In the genomic region with DNA sequence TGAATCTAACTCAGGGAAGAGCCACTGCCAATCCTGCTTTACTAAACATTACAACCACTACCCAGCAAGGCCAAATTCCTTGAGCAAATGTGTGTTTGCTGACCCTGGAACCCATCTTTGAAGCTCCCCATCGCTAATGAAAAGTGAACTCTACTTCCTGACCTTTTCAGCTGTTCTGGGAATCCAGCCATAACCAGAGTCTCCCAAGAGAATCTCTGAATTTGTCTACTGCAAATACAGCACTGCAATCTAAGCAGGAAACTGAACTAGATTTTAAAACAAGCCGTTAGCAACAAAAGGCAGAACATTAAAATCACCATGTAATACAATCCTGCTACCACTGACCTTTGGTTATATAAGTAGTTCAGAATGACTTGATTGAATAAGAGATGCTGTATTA, we compare ENCODE assay signal across 1 cellular context.
TF ChIP-seq lines count a peak whose summit lies in the region.

No MANE protein-coding gene starts in this region.

TF ChIP-seq in HepG2, 621 proteins besides CTCF, POLR2A, EP300 and RAD21 (continued from another document and continues in another):
- TF ChIP-seq, protein P1, sequence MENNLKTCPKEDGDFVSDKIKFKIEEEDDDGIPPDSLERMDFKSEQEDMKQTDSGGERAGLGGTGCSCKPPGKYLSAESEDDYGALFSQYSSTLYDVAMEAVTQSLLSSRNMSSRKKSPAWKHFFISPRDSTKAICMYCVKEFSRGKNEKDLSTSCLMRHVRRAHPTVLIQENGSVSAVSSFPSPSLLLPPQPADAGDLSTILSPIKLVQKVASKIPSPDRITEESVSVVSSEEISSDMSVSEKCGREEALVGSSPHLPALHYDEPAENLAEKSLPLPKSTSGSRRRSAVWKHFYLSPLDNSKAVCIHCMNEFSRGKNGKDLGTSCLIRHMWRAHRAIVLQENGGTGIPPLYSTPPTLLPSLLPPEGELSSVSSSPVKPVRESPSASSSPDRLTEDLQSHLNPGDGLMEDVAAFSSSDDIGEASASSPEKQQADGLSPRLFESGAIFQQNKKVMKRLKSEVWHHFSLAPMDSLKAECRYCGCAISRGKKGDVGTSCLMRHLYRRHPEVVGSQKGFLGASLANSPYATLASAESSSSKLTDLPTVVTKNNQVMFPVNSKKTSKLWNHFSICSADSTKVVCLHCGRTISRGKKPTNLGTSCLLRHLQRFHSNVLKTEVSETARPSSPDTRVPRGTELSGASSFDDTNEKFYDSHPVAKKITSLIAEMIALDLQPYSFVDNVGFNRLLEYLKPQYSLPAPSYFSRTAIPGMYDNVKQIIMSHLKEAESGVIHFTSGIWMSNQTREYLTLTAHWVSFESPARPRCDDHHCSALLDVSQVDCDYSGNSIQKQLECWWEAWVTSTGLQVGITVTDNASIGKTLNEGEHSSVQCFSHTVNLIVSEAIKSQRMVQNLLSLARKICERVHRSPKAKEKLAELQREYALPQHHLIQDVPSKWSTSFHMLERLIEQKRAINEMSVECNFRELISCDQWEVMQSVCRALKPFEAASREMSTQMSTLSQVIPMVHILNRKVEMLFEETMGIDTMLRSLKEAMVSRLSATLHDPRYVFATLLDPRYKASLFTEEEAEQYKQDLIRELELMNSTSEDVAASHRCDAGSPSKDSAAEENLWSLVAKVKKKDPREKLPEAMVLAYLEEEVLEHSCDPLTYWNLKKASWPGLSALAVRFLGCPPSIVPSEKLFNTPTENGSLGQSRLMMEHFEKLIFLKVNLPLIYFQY (CRISPR knock-in tag; IDR thresholded peaks at IDR 0.05; ENCODE audit: borderline replicate concordance): 0 out of 2 replicates have a peak, but pooled peaks have one; percentile 16
- TF ChIP-seq KAT8 (CRISPR knock-in tag; IDR thresholded peaks at IDR 0.05) (0 out of 2 replicates have a peak, but pooled peaks have one; percentile 34), TCF7 (IDR thresholded peaks at IDR 0.05; ENCODE audit: low read depth) (peak; percentile 77), ZNF232 (CRISPR knock-in tag; IDR thresholded peaks at IDR 0.05; ENCODE audit: borderline replicate concordance) (no peak), THYN1 (CRISPR knock-in tag; IDR thresholded peaks at IDR 0.05; ENCODE audit: borderline replicate concordance, low read depth) (no peak), PPARG (CRISPR knock-in tag; conservative IDR thresholded peaks at IDR 0.05) (peak; percentile 46; the same call in 1 of the 2 replicates), DMTF1 (CRISPR knock-in tag; IDR thresholded peaks at IDR 0.05) (no peak), SOX13 (IDR thresholded peaks at IDR 0.05) (no peak), SOX13 (CRISPR knock-in tag; conservative IDR thresholded peaks at IDR 0.05 in 1 of 2, IDR thresholded peaks at IDR 0.05 in 1 of 2) (peak in 1 of 2 experiments; percentile 80; a peak in 2 of 4 replicates), ZNF546 (CRISPR knock-in tag; conservative IDR thresholded peaks at IDR 0.05) (no peak), ZNF430 (CRISPR knock-in tag; IDR thresholded peaks at IDR 0.05) (no peak), HDAC1 (CRISPR knock-in tag; IDR thresholded peaks at IDR 0.05) (peak; percentile 55), ZNF121 (CRISPR knock-in tag; IDR thresholded peaks at IDR 0.05) (no peak), ZNF609 (CRISPR knock-in tag; IDR thresholded peaks at IDR 0.05; ENCODE audit: borderline replicate concordance) (peak; percentile 56; the same call in 1 of the 2 replicates), CSRNP2 (CRISPR knock-in tag; conservative IDR thresholded peaks at IDR 0.05; ENCODE audit: low read depth) (no peak), NFRKB (IDR thresholded peaks at IDR 0.05) (no peak), NKX3-1 (CRISPR knock-in tag; IDR thresholded peaks at IDR 0.05) (no peak), SALL2 (CRISPR knock-in tag; IDR thresholded peaks at IDR 0.05) (no peak), PLRG1 (conservative IDR thresholded peaks at IDR 0.05) (no peak), ZMYM3 (CRISPR knock-in tag; IDR thresholded peaks at IDR 0.05) (no peak), HDAC2 (CRISPR knock-in tag; IDR thresholded peaks at IDR 0.05) (peak; percentile 83), TBL1XR1 (IDR thresholded peaks at IDR 0.05; ENCODE audit: borderline replicate concordance, low read length, partially characterized antibody) (peak; percentile 34), MYC (CRISPR knock-in tag; IDR thresholded peaks at IDR 0.05; ENCODE audit: borderline replicate concordance) (no peak), SOX6 (IDR thresholded peaks at IDR 0.05) (no peak), SOX6 (CRISPR knock-in tag; IDR thresholded peaks at IDR 0.05) (peak; percentile 60), ZBTB38 (CRISPR knock-in tag; IDR thresholded peaks at IDR 0.05) (no peak), ARID5B (CRISPR knock-in tag; IDR thresholded peaks at IDR 0.05) (peak; percentile 90), KMT2B (CRISPR knock-in tag; IDR thresholded peaks at IDR 0.05) (0 out of 2 replicates have a peak, but pooled peaks have one; percentile 27), MED1 (CRISPR knock-in tag; IDR thresholded peaks at IDR 0.05) (peak; percentile 59; the same call in 1 of the 2 replicates), RCOR2 (CRISPR knock-in tag; IDR thresholded peaks at IDR 0.05) (peak; percentile 69; the same call in 1 of the 2 replicates), CBX5 (CRISPR knock-in tag; IDR thresholded peaks at IDR 0.05; ENCODE audit: borderline replicate concordance) (peak; percentile 24; the same call in 1 of the 2 replicates), STAG1 (CRISPR knock-in tag; IDR thresholded peaks at IDR 0.05) (peak; percentile 22; the same call in 1 of the 2 replicates)
- TF ChIP-seq, protein P2, sequence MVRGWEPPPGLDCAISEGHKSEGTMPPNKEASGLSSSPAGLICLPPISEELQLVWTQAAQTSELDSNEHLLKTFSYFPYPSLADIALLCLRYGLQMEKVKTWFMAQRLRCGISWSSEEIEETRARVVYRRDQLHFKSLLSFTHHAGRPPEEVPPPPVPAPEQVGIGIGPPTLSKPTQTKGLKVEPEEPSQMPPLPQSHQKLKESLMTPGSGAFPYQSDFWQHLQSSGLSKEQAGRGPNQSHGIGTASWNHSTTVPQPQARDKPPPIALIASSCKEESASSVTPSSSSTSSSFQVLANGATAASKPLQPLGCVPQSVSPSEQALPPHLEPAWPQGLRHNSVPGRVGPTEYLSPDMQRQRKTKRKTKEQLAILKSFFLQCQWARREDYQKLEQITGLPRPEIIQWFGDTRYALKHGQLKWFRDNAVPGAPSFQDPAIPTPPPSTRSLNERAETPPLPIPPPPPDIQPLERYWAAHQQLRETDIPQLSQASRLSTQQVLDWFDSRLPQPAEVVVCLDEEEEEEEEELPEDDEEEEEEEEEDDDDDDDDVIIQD (CRISPR knock-in tag; IDR thresholded peaks at IDR 0.05; ENCODE audit: low read depth): peak; percentile 95
- TF ChIP-seq, protein P3, sequence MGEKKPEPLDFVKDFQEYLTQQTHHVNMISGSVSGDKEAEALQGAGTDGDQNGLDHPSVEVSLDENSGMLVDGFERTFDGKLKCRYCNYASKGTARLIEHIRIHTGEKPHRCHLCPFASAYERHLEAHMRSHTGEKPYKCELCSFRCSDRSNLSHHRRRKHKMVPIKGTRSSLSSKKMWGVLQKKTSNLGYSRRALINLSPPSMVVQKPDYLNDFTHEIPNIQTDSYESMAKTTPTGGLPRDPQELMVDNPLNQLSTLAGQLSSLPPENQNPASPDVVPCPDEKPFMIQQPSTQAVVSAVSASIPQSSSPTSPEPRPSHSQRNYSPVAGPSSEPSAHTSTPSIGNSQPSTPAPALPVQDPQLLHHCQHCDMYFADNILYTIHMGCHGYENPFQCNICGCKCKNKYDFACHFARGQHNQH (CRISPR knock-in tag; IDR thresholded peaks at IDR 0.05): peak; percentile 62; the same call in 1 of the 2 replicates
- TF ChIP-seq, protein P4, sequence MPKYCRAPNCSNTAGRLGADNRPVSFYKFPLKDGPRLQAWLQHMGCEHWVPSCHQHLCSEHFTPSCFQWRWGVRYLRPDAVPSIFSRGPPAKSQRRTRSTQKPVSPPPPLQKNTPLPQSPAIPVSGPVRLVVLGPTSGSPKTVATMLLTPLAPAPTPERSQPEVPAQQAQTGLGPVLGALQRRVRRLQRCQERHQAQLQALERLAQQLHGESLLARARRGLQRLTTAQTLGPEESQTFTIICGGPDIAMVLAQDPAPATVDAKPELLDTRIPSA (CRISPR knock-in tag; IDR thresholded peaks at IDR 0.05; ENCODE audit: borderline replicate concordance): no peak
